Comparison of ENCODE assay signal across 24 cellular contexts in the genomic region with DNA sequence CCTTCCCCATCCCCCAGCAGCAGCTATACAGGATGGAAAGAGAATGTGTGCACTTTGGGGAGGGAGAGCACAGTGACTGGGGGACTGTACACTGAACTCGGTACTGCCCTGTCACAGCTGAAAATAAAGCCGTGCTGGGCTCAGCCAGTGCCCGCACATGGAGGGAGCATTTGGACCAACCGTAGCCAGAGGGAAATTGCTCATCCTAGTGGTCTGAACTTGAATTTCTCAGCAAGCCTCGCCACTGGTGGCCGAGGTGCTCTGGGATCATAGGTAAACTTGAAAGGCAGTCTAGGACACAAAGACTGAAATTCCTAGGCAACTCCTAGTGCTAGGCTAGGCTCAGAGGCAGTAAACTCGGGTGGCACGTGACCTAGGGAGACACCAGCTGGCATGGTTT.
"Had no signal": no experiment of that assay in that cellular context is flagged by ENCODE, and none has a peak within 500 bp of the region (broad histone marks: within the 10 kb centered on the region; RNA-seq: fewer than 3 reads in every experiment).

No MANE protein-coding gene starts in this region.

- H3K36me3 Mint-ChIP-seq: natural killer cell treated with Interleukin-12 subunit alpha and Interleukin-12 subunit beta and Interleukin-15 and Interleukin-18, amount 100 ng/mL, for 72 hours had no signal

- H3K4me1 ChIP-seq: parathyroid adenoma, thyroid gland, vagina had no signal

- H3K9me3 ChIP-seq: mucosa of descending colon, neutrophil, thyroid gland, vagina had no signal

- DNase-seq: cortex of kidney; effector memory CD8-positive, alpha-beta T cell; hypothalamus; mucosa of descending colon; naive B cell; stimulated activated CD4-positive, alpha-beta T cell treated with anti-CD3 and anti-CD28 coated beads, Interleukin-12 subunit alpha, Interleukin-12 subunit beta, amount 100 ng/mL, for 4 hours; stimulated activated CD4-positive, alpha-beta T cell treated with anti-CD3 and anti-CD28 coated beads, Interleukin-1b, Interleukin-23, amount 100 ng/mL, for 48 hours; stimulated activated CD4-positive, alpha-beta T cell treated with anti-CD3 and anti-CD28 coated beads, Interleukin-4, amount 100 ng/mL, for 1 hour; stimulated activated CD8-positive, alpha-beta memory T cell treated with anti-CD3 and anti-CD28 coated beads, Interleukin-4, amount 100 ng/mL, for 48 hours; stimulated activated naive CD4-positive, alpha-beta T cell; stimulated activated naive CD8-positive, alpha-beta T cell treated with anti-CD3 and anti-CD28 coated beads, Interleukin-15, amount 100 ng/mL, for 72 hours; thyroid gland; trophoblast cell had no signal

- ATAC-seq: effector memory CD8-positive, alpha-beta T cell; mucosa of descending colon; natural killer cell treated with Interleukin-12 subunit alpha and Interleukin-12 subunit beta and Interleukin-15 and Interleukin-18, amount 100 ng/mL, for 72 hours; sciatic nerve; stimulated activated naive CD8-positive, alpha-beta T cell treated with anti-CD3 and anti-CD28 coated beads, Interleukin-15, amount 100 ng/mL, for 72 hours had no signal

- H3K27ac ChIP-seq: neutrophil, parathyroid adenoma, thyroid gland, vagina had no signal

- H3K27ac Mint-ChIP-seq: effector memory CD8-positive, alpha-beta T cell; memory B cell; mesothelial cell of epicardium; naive B cell; natural killer cell treated with Interleukin-12 subunit alpha and Interleukin-12 subunit beta and Interleukin-15 and Interleukin-18, amount 100 ng/mL, for 72 hours; progenitor cell of endocrine pancreas; stimulated activated naive CD8-positive, alpha-beta T cell treated with anti-CD3 and anti-CD28 coated beads, Interleukin-15, amount 100 ng/mL, for 72 hours had no signal

- H3K36me3 ChIP-seq: neutrophil, thyroid gland had no signal

- H3K4me3 ChIP-seq: lung, mucosa of descending colon, smooth muscle cell, thyroid gland, vagina had no signal

- H3K4me1 Mint-ChIP-seq: mesothelial cell of epicardium; naive B cell; stimulated activated naive CD8-positive, alpha-beta T cell treated with anti-CD3 and anti-CD28 coated beads, Interleukin-15, amount 100 ng/mL, for 72 hours had no signal

- H3K27me3 Mint-ChIP-seq: effector memory CD8-positive, alpha-beta T cell; memory B cell; naive B cell; natural killer cell treated with Interleukin-12 subunit alpha and Interleukin-12 subunit beta and Interleukin-15 and Interleukin-18, amount 100 ng/mL, for 72 hours; progenitor cell of endocrine pancreas; stimulated activated naive CD8-positive, alpha-beta T cell treated with anti-CD3 and anti-CD28 coated beads, Interleukin-15, amount 100 ng/mL, for 72 hours had no signal

- H3K9me3 Mint-ChIP-seq: effector memory CD8-positive, alpha-beta T cell; natural killer cell treated with Interleukin-12 subunit alpha and Interleukin-12 subunit beta and Interleukin-15 and Interleukin-18, amount 100 ng/mL, for 72 hours had no signal

- H3K27me3 ChIP-seq: neutrophil, thyroid gland, vagina had no signal

- H3K4me3 Mint-ChIP-seq: effector memory CD8-positive, alpha-beta T cell; memory B cell; mesothelial cell of epicardium; naive B cell; natural killer cell treated with Interleukin-12 subunit alpha and Interleukin-12 subunit beta and Interleukin-15 and Interleukin-18, amount 100 ng/mL, for 72 hours; neural crest cell; stimulated activated naive CD8-positive, alpha-beta T cell treated with anti-CD3 and anti-CD28 coated beads, Interleukin-15, amount 100 ng/mL, for 72 hours had no signal
